Comparison of ENCODE assay signal across 1 cellular context in the genomic region with DNA sequence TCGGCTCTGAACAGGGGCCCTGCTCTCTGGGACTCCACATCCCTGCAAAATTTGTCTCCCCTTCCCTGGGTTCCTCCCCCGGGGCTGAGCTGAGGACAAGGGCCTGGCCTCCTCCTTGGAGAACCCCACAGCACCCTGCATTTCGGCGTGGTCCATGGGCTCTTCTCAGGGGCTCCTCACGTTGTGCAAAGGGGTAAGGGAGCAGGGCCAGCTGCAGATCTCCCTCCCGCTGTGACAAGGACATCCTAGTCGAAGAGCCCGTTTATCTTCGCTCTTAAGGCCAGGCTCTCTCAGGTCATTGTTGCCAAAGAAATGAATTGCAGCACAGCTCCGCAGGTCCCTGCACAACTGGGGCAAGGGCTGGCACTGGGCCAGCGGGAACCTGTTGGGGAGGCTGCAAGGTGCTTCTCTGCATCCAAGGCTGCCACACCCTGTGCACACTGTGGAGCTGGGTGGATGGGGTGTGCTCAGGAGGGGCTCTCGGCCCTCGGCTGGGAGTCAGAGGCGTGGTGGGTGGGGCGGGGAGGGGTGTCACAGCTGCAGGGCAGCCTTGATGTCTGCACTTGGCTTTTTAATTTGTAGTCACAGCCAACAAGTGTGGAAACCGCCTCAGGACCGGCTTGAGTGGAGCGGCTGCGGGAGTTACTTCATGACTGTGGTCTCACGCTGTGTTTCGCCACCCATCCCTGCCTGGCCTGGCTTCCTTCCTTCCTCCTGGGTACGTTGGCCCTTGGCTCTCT.
TF ChIP-seq lines count a peak whose summit lies in the region.

No MANE protein-coding gene starts in this region.

TF ChIP-seq in HEK293, 187 proteins besides CTCF, POLR2A, EP300 and RAD21 (continued from another document):
- TF ChIP-seq, protein P1, sequence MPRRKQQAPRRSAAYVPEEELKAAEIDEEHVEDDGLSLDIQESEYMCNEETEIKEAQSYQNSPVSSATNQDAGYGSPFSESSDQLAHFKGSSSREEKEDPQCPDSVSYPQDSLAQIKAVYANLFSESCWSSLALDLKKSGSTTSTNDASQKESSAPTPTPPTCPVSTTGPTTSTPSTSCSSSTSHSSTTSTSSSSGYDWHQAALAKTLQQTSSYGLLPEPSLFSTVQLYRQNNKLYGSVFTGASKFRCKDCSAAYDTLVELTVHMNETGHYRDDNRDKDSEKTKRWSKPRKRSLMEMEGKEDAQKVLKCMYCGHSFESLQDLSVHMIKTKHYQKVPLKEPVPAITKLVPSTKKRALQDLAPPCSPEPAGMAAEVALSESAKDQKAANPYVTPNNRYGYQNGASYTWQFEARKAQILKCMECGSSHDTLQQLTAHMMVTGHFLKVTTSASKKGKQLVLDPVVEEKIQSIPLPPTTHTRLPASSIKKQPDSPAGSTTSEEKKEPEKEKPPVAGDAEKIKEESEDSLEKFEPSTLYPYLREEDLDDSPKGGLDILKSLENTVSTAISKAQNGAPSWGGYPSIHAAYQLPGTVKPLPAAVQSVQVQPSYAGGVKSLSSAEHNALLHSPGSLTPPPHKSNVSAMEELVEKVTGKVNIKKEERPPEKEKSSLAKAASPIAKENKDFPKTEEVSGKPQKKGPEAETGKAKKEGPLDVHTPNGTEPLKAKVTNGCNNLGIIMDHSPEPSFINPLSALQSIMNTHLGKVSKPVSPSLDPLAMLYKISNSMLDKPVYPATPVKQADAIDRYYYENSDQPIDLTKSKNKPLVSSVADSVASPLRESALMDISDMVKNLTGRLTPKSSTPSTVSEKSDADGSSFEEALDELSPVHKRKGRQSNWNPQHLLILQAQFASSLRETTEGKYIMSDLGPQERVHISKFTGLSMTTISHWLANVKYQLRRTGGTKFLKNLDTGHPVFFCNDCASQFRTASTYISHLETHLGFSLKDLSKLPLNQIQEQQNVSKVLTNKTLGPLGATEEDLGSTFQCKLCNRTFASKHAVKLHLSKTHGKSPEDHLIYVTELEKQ (tag by site-specific recombination; IDR thresholded peaks at IDR 0.05; ENCODE audit: borderline replicate concordance) = no peak
- TF ChIP-seq REPIN1 (tag by site-specific recombination; IDR thresholded peaks at IDR 0.05; ENCODE audit: low read depth) = no peak
- peak; percentile 99 for TF ChIP-seq KLF1 (tag by site-specific recombination; IDR thresholded peaks at IDR 0.05)
